23 cellular contexts compared by ENCODE assay signal in genomic region chr19:3112375-3113099, GRCh38. TPM values are rescaled to one million over a fixed set of nuclear protein-coding genes. Genes with fewer than 3 reads are reported as not detected.
"Had no signal": no experiment of that assay in that cellular context is flagged by ENCODE, and none has a peak within 500 bp of the region (broad histone marks: within the 10 kb centered on the region; RNA-seq: fewer than 3 reads in every experiment).

No MANE protein-coding gene starts in this region.

- H3K4me3 ChIP-seq: dorsolateral prefrontal cortex, heart left ventricle, left ventricle myocardium inferior, lung, neural progenitor cell, prostate gland, right lobe of liver, testis, tibial nerve had no signal

- ATAC-seq: natural killer cell treated with Interleukin-12 subunit alpha and Interleukin-12 subunit beta and Interleukin-15 and Interleukin-18, amount 100 ng/mL, for 72 hours; right lobe of liver; stimulated activated effector memory CD8-positive, alpha-beta T cell treated with anti-CD3 and anti-CD28 coated beads, Interleukin-12 subunit alpha, Interleukin-12 subunit beta, amount 100 ng/mL, for 72 hours; stimulated activated naive CD8-positive, alpha-beta T cell treated with anti-CD3 and anti-CD28 coated beads, Interleukin-15, Interleukin-2, amounts not matched to agents 100 U/mL and 50 U/mL, for 24 hours had no signal

- H3K9ac ChIP-seq: neural progenitor cell, parathyroid adenoma had no signal

- H3K36me3 ChIP-seq: neural progenitor cell, prostate gland had no signal

- DNase-seq: cortex of kidney; dorsolateral prefrontal cortex; effector CD8-positive, alpha-beta T cell; hippocampal formation; islet precursor cell; left ventricle myocardium inferior; mesenchymal stem cell; midbrain; occipital lobe; stimulated activated CD4-positive, alpha-beta T cell treated with anti-CD3 and anti-CD28 coated beads, Interleukin-4, amount 100 ng/mL, for 1 hour; stimulated activated CD8-positive, alpha-beta memory T cell treated with anti-CD3 and anti-CD28 coated beads, Interleukin-4, amount 100 ng/mL, for 48 hours; stimulated activated naive CD8-positive, alpha-beta T cell treated with anti-CD3 and anti-CD28 coated beads, Interleukin-15, Interleukin-2, amounts not matched to agents 100 U/mL and 50 U/mL, for 24 hours; testis had no signal

- H3K4me1 ChIP-seq: neural progenitor cell, parathyroid adenoma, prostate gland, right lobe of liver had no signal

- H3K9me3 ChIP-seq: heart left ventricle, left ventricle myocardium inferior, prostate gland, right lobe of liver, testis, tibial nerve had no signal

- H3K36me3 Mint-ChIP-seq: natural killer cell treated with Interleukin-12 subunit alpha and Interleukin-12 subunit beta and Interleukin-15 and Interleukin-18, amount 100 ng/mL, for 72 hours; neural progenitor cell had no signal

- H3K9me3 Mint-ChIP-seq: natural killer cell treated with Interleukin-12 subunit alpha and Interleukin-12 subunit beta and Interleukin-15 and Interleukin-18, amount 100 ng/mL, for 72 hours; neural progenitor cell; stimulated activated effector memory CD8-positive, alpha-beta T cell treated with anti-CD3 and anti-CD28 coated beads, Interleukin-12 subunit alpha, Interleukin-12 subunit beta, amount 100 ng/mL, for 72 hours had no signal

- H3K27ac ChIP-seq: neural progenitor cell, parathyroid adenoma, prostate gland, right lobe of liver, tibial nerve had no signal

- H3K27ac Mint-ChIP-seq: natural killer cell treated with Interleukin-12 subunit alpha and Interleukin-12 subunit beta and Interleukin-15 and Interleukin-18, amount 100 ng/mL, for 72 hours; neural progenitor cell; stimulated activated effector memory CD8-positive, alpha-beta T cell treated with anti-CD3 and anti-CD28 coated beads, Interleukin-12 subunit alpha, Interleukin-12 subunit beta, amount 100 ng/mL, for 72 hours had no signal

- H3K27me3 ChIP-seq: dorsolateral prefrontal cortex, heart left ventricle, neural progenitor cell, right lobe of liver, testis, tibial nerve had no signal

- H3K4me3 Mint-ChIP-seq: natural killer cell treated with Interleukin-12 subunit alpha and Interleukin-12 subunit beta and Interleukin-15 and Interleukin-18, amount 100 ng/mL, for 72 hours; neural progenitor cell; stimulated activated effector memory CD8-positive, alpha-beta T cell treated with anti-CD3 and anti-CD28 coated beads, Interleukin-12 subunit alpha, Interleukin-12 subunit beta, amount 100 ng/mL, for 72 hours had no signal

RNA-seq across cellular contexts. Expression of gene GNA15, which starts 23.3 kb away (rescaled TPM):
- total RNA-seq: renal cortical epithelial cell had no signal
